ENCODE assay signal across 34 cellular contexts in genomic region chr12:73124480-73124879, GRCh38.
"Had no signal": no experiment of that assay in that cellular context is flagged by ENCODE, and none has a peak within 500 bp of the region (broad histone marks: within the 10 kb centered on the region; RNA-seq: fewer than 3 reads in every experiment).

No MANE protein-coding gene starts in this region.

- DNase-seq: activated CD4-positive, alpha-beta T cell treated with anti-CD3 and anti-CD28 coated beads, Interleukin-2, amount 10 ng/mL, durations not matched to agents 24 days and 14 days; activated CD4-positive, alpha-beta T cell treated with anti-CD3 and anti-CD28 coated beads, Interleukin-2, amount 50 U/mL, for 4 hours; activated CD4-positive, CD25-positive, alpha-beta regulatory T cell; activated CD8-positive, alpha-beta T cell treated with anti-CD3 and anti-CD28 coated beads for 36 hours; activated effector memory CD4-positive, alpha-beta T cell treated with anti-CD3 and anti-CD28 coated beads, Interleukin-2, amount 50 U/mL, for 16 hours; activated naive CD4-positive, alpha-beta T cell treated with Interleukin-2 at 50 U/mL for 16 hours; activated naive CD8-positive, alpha-beta T cell treated with anti-CD3 and anti-CD28 coated beads, Interleukin-2, amount 10 ng/mL, durations not matched to agents 7 days and 5 days; activated T-cell treated with anti-CD3 and anti-CD28 coated beads, Interleukin-2, amount 50 U/mL, for 1 hour; activated T-cell treated with anti-CD3 and anti-CD28 coated beads, Interleukin-2, amount 50 U/mL, for 72 hours; adrenal gland; body of pancreas; Kasumi-1; KG1; MG63; NCI-H1048; NCI-H1105 treated with DMSO at 0.1 percent for 48 hours; NCI-H1436; NCI-H1694; NCI-H1930; NCI-H2081 treated with DMSO at 0.1 percent for 48 hours; NCI-H345; NCI-H524 treated with DMSO at 0.1 percent for 48 hours; SHP77; SJCRH30; SK-N-SH; SW 1271; T-helper 1 cell; T-helper 2 cell; T-helper 9 cell; WERI-Rb-1 had no signal

- H3K27me3 ChIP-seq: adrenal gland, body of pancreas, breast epithelium, MG63, SJCRH30 had no signal

- H3K4me2 ChIP-seq: SK-N-SH had no signal

- H3K9ac ChIP-seq: SK-N-SH had no signal

- H3K9me3 ChIP-seq: adrenal gland, body of pancreas, breast epithelium, MG63, SJCRH30, SK-N-SH had no signal

- ATAC-seq: activated CD8-positive, alpha-beta T cell treated with anti-CD3 and anti-CD28 coated beads for 36 hours; activated T-cell treated with anti-CD3 and anti-CD28 coated beads, Interleukin-2, amount 50 U/mL, for 72 hours; activated T-helper 17 cell treated with anti-CD3 and anti-CD28 coated beads, Interleukin-2, amount 50 U/mL, for 72 hours; body of pancreas; Panc1 had no signal

- H3K27ac ChIP-seq: adrenal gland, body of pancreas, breast epithelium, coronary artery, SJCRH30, WERI-Rb-1 had no signal

- H3K4me3 ChIP-seq: adrenal gland, body of pancreas, breast epithelium, coronary artery, MG63, SJCRH30 had no signal

- H3K36me3 ChIP-seq: adrenal gland, breast epithelium, MG63, SJCRH30, WERI-Rb-1 had no signal

- H3K4me1 ChIP-seq: adrenal gland, body of pancreas, breast epithelium, SJCRH30 had no signal
